Comparison of ENCODE assay signal across 15 cellular contexts in the genomic region with DNA sequence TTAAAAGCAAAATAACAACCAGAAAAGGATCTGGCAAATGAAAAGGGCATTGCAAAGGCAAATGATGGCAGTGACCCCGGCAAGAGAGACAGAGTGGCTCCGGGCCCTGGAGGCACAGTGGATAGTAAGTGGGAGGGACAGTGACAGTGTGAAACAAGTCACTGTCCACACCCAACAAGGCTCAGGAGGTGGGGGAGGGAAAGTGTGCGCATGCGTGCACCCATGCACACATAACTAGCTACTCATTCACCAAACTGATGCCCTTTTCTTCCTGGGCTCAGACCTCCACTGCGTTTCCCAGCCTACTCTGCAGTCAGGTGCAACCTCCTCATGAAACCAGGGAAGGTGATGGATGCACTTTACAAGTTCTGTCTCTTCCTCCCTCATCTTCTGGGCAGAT.
A peak's percentile ranks its signal among the peaks of the same experiment; 100 is the strongest.
DNase-seq lines count a peak whose midpoint lies in the region; ATAC-seq, FAIRE-seq and TF ChIP-seq lines count a peak whose summit lies in the region.
"Had no signal": no experiment of that assay in that cellular context is flagged by ENCODE, and none has a peak within 500 bp of the region (broad histone marks: within the 10 kb centered on the region; RNA-seq: fewer than 3 reads in every experiment).

No MANE protein-coding gene starts in this region.

- no peaks in the 10 kb centered on the region for H3K9me3 ChIP-seq in HepG2 (ENCODE audit: low read length)
- H3K9me3 ChIP-seq in right lobe of liver: no peaks in the 10 kb centered on the region
- H3K9me3 ChIP-seq in kidney (ENCODE audit: control insufficient read depth in 1 of 2, low read length in 2 of 2): no peaks in the 10 kb centered on the region
- H3K9me3 ChIP-seq: BLaER1, Caco-2 had no signal

- no peak for ATAC-seq in HepG2
- no peak for ATAC-seq in right lobe of liver
- no peak for ATAC-seq in GM18502 (IDR thresholded peaks at IDR 0.05; ENCODE audit: poor library complexity, unreplicated experiment)

- H3K36me3 ChIP-seq in HepG2 (replicated peaks in 1 of 2; ENCODE audit: control insufficient read depth in 1 of 2, insufficient read depth in 2 of 2, low read length in 2 of 2) (peaks cover 21 to 69% of the 10 kb centered on the region in 2 experiments), right lobe of liver (no peaks in the 10 kb centered on the region), kidney (ENCODE audit: control insufficient read depth in 1 of 2, insufficient read depth in 2 of 2, low read length in 2 of 2) (no peaks in the 10 kb centered on the region)
- H3K36me3 ChIP-seq: BLaER1 had no signal

- no peak for DNase-seq in HepG2 (ENCODE audit: low spot score)
- DNase-seq in right lobe of liver: no peak
- DNase-seq in kidney: peak; percentile 77
- peak; percentile 35 for DNase-seq in posterior vena cava (ENCODE audit: low spot score)
- DNase-seq in NAMALWA (ENCODE audit: low spot score): no peak
- DNase-seq in NCI-H2081 treated with DMSO at 0.1 percent for 48 hours (lab: John Stamatoyannopoulos, UW): no peak
- DNase-seq: 8988T; AML-193; Caco-2; CD8-positive, alpha-beta memory T cell; DMS53; GF-D8 had no signal

- peaks cover 5% of the 10 kb centered on the region for H4K20me1 ChIP-seq in HepG2 (ENCODE audit: insufficient read depth, low read length)
- H4K20me1 ChIP-seq: BLaER1 had no signal

- H3K4me2 ChIP-seq in HepG2 (ENCODE audit: low read depth, low read length): no peak overlapping the region
- H3K4me2 ChIP-seq: BLaER1 had no signal

- TF ChIP-seq POLR2A in HepG2 (IDR thresholded peaks at IDR 0.05; ENCODE audit: insufficient read depth in 1 of 2, low read depth in 2 of 2, low read length in 2 of 2) (no peak), right lobe of liver (IDR thresholded peaks at IDR 0.05) (no peak)

- H3K27me3 ChIP-seq in HepG2 (ENCODE audit: control insufficient read depth in 1 of 2, insufficient read depth in 2 of 2, low read length in 2 of 2) (no peaks in the 10 kb centered on the region), right lobe of liver (no peaks in the 10 kb centered on the region)
- H3K27me3 ChIP-seq: BLaER1 had no signal

- no peak overlapping the region for H3K9ac ChIP-seq in HepG2 (ENCODE audit: insufficient read depth, low read depth, low read length)
- H3K9ac ChIP-seq in kidney (ENCODE audit: low read length in 2 of 2): no peak overlapping the region
- H3K9ac ChIP-seq: BLaER1 had no signal

- no peak overlapping the region for H3K4me3 ChIP-seq in HepG2 (replicated peaks in 1 of 3; ENCODE audit: insufficient read depth in 1 of 3, low read depth in 2 of 3, low read length in 3 of 3)
- H3K4me3 ChIP-seq in right lobe of liver: no peak overlapping the region
- no peak overlapping the region for H3K4me3 ChIP-seq in kidney (ENCODE audit: low read length in 2 of 2)
- H3K4me3 ChIP-seq: BLaER1 had no signal

- H3K79me2 ChIP-seq in HepG2 (ENCODE audit: insufficient read depth, low read length): peaks cover 2% of the 10 kb centered on the region

- POLR2A ChIA-PET in HepG2 (lab: Yijun Ruan, JAX): no interaction called here

- FAIRE-seq in HepG2 (lab: Jason Lieb, UNC) (no peak), kidney (lab: Jason Lieb, UNC) (no peak)
- FAIRE-seq: H54 had no signal

- intact Hi-C loops in HepG2 (cut with micrococcal nuclease; ENCODE audit: unreplicated experiment) (no loop called here), right lobe of liver (cut with DNase I) (loop anchor here in 1 of 2 donors (10.0 kb wide), 1 partner anchor 51 kb away; no protein-coding TSS in a partner anchor), kidney (cut with DNase I) (no loop called here), posterior vena cava (cut with DNase I) (no loop called here)

- no peak overlapping the region for H3K27ac ChIP-seq in HepG2 (ENCODE audit: extremely low read length, insufficient read depth, low read length)
- H3K27ac ChIP-seq in right lobe of liver: no peak overlapping the region
- no peak overlapping the region for H3K27ac ChIP-seq in kidney (ENCODE audit: low read depth in 2 of 2, low read length in 2 of 2)
- H3K27ac ChIP-seq: BLaER1 had no signal

- no peak for TF ChIP-seq EP300 in HepG2 (IDR thresholded peaks at IDR 0.05; ENCODE audit: low read depth in 2 of 2, low read length in 2 of 2)
- no peak for TF ChIP-seq EP300 in HepG2 (CRISPR knock-in tag; IDR thresholded peaks at IDR 0.05; ENCODE audit: borderline replicate concordance)

- H2AFZ ChIP-seq in HepG2 (ENCODE audit: low read length): no peak overlapping the region

- no peaks in the 10 kb centered on the region for H3K4me1 ChIP-seq in HepG2 (ENCODE audit: insufficient read depth, low read length)
- H3K4me1 ChIP-seq in right lobe of liver: peaks cover 0 to 11% (median 3%) of the 10 kb centered on the region in 4 donors
- H3K4me1 ChIP-seq in kidney (ENCODE audit: control insufficient read depth in 1 of 2, insufficient read depth in 1 of 2, low read depth in 1 of 2, low read length in 2 of 2): peaks cover 3 to 10% of the 10 kb centered on the region in 2 donors
- H3K4me1 ChIP-seq: Caco-2 had no signal

- in situ Hi-C loops in HepG2 (cut with HindIII; ENCODE audit: extremely low pct_ligation_motif_present, low pct_unique_long_range_greater_than_20kb): no loop called here

- TF ChIP-seq RAD21 in HepG2 (CRISPR knock-in tag; IDR thresholded peaks at IDR 0.05): no peak

- no TSS peak for BruUV-seq in HepG2 (replicated peaks; lab: Mats Ljungman, UMichigan)

- TF ChIP-seq CTCF in HepG2 (CRISPR knock-in tag; IDR thresholded peaks at IDR 0.05): no peak
- no peak for TF ChIP-seq CTCF in right lobe of liver (IDR thresholded peaks at IDR 0.05)
- no peak for TF ChIP-seq CTCF in kidney (IDR thresholded peaks at IDR 0.05; ENCODE audit: borderline replicate concordance, extremely low read depth, insufficient read depth)

- CTCF ChIA-PET in HepG2 (lab: Yijun Ruan, JAX; ENCODE audit: low intra/inter-chr PET ratio, low total read pairs): no interaction called here

- 76% methylated on average over 5 of the region's 5 CpGs for WGBS in HepG2 (ENCODE audit: low lambda C conversion rate)
- 90% methylated on average over 5 of the region's 5 CpGs for WGBS in right lobe of liver (ENCODE audit: insufficient coverage, low coverage, low lambda C conversion rate, missing lambda C conversion rate)

TF ChIP-seq in HepG2, 621 proteins besides CTCF, POLR2A, EP300 and RAD21:
- no peak for TF ChIP-seq ZKSCAN5 (CRISPR knock-in tag; IDR thresholded peaks at IDR 0.05)
- TF ChIP-seq, protein P1, sequence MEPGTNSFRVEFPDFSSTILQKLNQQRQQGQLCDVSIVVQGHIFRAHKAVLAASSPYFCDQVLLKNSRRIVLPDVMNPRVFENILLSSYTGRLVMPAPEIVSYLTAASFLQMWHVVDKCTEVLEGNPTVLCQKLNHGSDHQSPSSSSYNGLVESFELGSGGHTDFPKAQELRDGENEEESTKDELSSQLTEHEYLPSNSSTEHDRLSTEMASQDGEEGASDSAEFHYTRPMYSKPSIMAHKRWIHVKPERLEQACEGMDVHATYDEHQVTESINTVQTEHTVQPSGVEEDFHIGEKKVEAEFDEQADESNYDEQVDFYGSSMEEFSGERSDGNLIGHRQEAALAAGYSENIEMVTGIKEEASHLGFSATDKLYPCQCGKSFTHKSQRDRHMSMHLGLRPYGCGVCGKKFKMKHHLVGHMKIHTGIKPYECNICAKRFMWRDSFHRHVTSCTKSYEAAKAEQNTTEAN (CRISPR knock-in tag; conservative IDR thresholded peaks at IDR 0.05): no peak
- peak; percentile 54 for TF ChIP-seq RBM22 (optimal IDR thresholded peaks at IDR 0.05; ENCODE audit: low read length)

Comparison
In these comparisons a context has a peak if more than half of its experiments do, and no peak if none do; other contexts are left out.
1. DNase-seq: peak in kidney (single experiment) and posterior vena cava (single experiment); none in HepG2 (single experiment), right lobe of liver (0 of 3), NAMALWA (single experiment) and NCI-H2081 treated with DMSO at 0.1 percent for 48 hours (single experiment).